Comparison of ENCODE assay signal across 1 cellular context in genomic region chr2:215680605-215681598, GRCh38.
TF ChIP-seq lines count a peak whose summit lies in the region.

No MANE protein-coding gene starts in this region.

TF ChIP-seq in HepG2, 621 proteins besides CTCF, POLR2A, EP300 and RAD21 (continued from another document and continues in another):
- TF ChIP-seq, protein P1, sequence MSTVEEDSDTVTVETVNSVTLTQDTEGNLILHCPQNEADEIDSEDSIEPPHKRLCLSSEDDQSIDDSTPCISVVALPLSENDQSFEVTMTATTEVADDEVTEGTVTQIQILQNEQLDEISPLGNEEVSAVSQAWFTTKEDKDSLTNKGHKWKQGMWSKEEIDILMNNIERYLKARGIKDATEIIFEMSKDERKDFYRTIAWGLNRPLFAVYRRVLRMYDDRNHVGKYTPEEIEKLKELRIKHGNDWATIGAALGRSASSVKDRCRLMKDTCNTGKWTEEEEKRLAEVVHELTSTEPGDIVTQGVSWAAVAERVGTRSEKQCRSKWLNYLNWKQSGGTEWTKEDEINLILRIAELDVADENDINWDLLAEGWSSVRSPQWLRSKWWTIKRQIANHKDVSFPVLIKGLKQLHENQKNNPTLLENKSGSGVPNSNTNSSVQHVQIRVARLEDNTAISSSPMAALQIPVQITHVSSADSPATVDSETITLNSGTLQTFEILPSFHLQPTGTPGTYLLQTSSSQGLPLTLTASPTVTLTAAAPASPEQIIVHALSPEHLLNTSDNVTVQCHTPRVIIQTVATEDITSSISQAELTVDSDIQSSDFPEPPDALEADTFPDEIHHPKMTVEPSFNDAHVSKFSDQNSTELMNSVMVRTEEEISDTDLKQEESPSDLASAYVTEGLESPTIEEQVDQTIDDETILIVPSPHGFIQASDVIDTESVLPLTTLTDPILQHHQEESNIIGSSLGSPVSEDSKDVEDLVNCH (CRISPR knock-in tag; IDR thresholded peaks at IDR 0.05) = no peak
- TF ChIP-seq RXRB (CRISPR knock-in tag; IDR thresholded peaks at IDR 0.05; ENCODE audit: borderline replicate concordance) (peak; percentile 90), U2AF2 (IDR thresholded peaks at IDR 0.05; ENCODE audit: low read depth, low read length) (no peak), ZNF564 (CRISPR knock-in tag; IDR thresholded peaks at IDR 0.05) (peak; percentile 55; the same call in 1 of the 2 replicates), TBX3 (IDR thresholded peaks at IDR 0.05; ENCODE audit: borderline replicate concordance) (peak; percentile 96), PRDM10 (CRISPR knock-in tag; IDR thresholded peaks at IDR 0.05; ENCODE audit: low read depth) (peak; percentile 64; the same call in 1 of the 2 replicates), MTERF4 (CRISPR knock-in tag; IDR thresholded peaks at IDR 0.05) (peak; percentile 59; the same call in 1 of the 2 replicates), NFIC (IDR thresholded peaks at IDR 0.05; ENCODE audit: low read length) (peak; percentile 100), ZSCAN31 (CRISPR knock-in tag; IDR thresholded peaks at IDR 0.05; ENCODE audit: low read depth) (peak; percentile 54; the same call in 1 of the 2 replicates), REXO4 (CRISPR knock-in tag; IDR thresholded peaks at IDR 0.05; ENCODE audit: borderline replicate concordance) (no peak), NPAS2 (CRISPR knock-in tag; IDR thresholded peaks at IDR 0.05; ENCODE audit: borderline replicate concordance) (no peak), GTF2F1 (IDR thresholded peaks at IDR 0.05; ENCODE audit: low read length) (peak; percentile 62; the same call in 1 of the 2 replicates), ZKSCAN1 (IDR thresholded peaks at IDR 0.05; ENCODE audit: low read length) (peak; percentile 48; the same call in 1 of the 2 replicates), ETV5 (CRISPR knock-in tag; IDR thresholded peaks at IDR 0.05; ENCODE audit: borderline replicate concordance) (peak; percentile 93), ESRRA (CRISPR knock-in tag; IDR thresholded peaks at IDR 0.05; ENCODE audit: low read depth) (peak; percentile 63; the same call in 1 of the 2 replicates), THYN1 (CRISPR knock-in tag; IDR thresholded peaks at IDR 0.05; ENCODE audit: borderline replicate concordance, low read depth) (no peak), NCOA5 (CRISPR knock-in tag; IDR thresholded peaks at IDR 0.05) (no peak), CHD2 (IDR thresholded peaks at IDR 0.05; ENCODE audit: low read depth, low read length) (no peak; the same call in 1 of the 2 replicates), ZNF281 (CRISPR knock-in tag; IDR thresholded peaks at IDR 0.05; ENCODE audit: borderline replicate concordance) (peak; percentile 95), ZNF138 (CRISPR knock-in tag; IDR thresholded peaks at IDR 0.05; ENCODE audit: low read depth) (no peak), ZBTB34 (CRISPR knock-in tag; IDR thresholded peaks at IDR 0.05) (peak; percentile 100), ZNF570 (CRISPR knock-in tag; IDR thresholded peaks at IDR 0.05; ENCODE audit: borderline replicate concordance) (no peak)
- TF ChIP-seq, protein P2, sequence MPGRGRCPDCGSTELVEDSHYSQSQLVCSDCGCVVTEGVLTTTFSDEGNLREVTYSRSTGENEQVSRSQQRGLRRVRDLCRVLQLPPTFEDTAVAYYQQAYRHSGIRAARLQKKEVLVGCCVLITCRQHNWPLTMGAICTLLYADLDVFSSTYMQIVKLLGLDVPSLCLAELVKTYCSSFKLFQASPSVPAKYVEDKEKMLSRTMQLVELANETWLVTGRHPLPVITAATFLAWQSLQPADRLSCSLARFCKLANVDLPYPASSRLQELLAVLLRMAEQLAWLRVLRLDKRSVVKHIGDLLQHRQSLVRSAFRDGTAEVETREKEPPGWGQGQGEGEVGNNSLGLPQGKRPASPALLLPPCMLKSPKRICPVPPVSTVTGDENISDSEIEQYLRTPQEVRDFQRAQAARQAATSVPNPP (CRISPR knock-in tag; IDR thresholded peaks at IDR 0.05) = peak; percentile 62; the same call in 1 of the 2 replicates
- TF ChIP-seq, protein P3, sequence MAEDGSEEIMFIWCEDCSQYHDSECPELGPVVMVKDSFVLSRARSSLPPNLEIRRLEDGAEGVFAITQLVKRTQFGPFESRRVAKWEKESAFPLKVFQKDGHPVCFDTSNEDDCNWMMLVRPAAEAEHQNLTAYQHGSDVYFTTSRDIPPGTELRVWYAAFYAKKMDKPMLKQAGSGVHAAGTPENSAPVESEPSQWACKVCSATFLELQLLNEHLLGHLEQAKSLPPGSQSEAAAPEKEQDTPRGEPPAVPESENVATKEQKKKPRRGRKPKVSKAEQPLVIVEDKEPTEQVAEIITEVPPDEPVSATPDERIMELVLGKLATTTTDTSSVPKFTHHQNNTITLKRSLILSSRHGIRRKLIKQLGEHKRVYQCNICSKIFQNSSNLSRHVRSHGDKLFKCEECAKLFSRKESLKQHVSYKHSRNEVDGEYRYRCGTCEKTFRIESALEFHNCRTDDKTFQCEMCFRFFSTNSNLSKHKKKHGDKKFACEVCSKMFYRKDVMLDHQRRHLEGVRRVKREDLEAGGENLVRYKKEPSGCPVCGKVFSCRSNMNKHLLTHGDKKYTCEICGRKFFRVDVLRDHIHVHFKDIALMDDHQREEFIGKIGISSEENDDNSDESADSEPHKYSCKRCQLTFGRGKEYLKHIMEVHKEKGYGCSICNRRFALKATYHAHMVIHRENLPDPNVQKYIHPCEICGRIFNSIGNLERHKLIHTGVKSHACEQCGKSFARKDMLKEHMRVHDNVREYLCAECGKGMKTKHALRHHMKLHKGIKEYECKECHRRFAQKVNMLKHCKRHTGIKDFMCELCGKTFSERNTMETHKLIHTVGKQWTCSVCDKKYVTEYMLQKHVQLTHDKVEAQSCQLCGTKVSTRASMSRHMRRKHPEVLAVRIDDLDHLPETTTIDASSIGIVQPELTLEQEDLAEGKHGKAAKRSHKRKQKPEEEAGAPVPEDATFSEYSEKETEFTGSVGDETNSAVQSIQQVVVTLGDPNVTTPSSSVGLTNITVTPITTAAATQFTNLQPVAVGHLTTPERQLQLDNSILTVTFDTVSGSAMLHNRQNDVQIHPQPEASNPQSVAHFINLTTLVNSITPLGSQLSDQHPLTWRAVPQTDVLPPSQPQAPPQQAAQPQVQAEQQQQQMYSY (CRISPR knock-in tag; IDR thresholded peaks at IDR 0.05) = peak; percentile 30; the same call in 1 of the 2 replicates
- TF ChIP-seq, protein P4, sequence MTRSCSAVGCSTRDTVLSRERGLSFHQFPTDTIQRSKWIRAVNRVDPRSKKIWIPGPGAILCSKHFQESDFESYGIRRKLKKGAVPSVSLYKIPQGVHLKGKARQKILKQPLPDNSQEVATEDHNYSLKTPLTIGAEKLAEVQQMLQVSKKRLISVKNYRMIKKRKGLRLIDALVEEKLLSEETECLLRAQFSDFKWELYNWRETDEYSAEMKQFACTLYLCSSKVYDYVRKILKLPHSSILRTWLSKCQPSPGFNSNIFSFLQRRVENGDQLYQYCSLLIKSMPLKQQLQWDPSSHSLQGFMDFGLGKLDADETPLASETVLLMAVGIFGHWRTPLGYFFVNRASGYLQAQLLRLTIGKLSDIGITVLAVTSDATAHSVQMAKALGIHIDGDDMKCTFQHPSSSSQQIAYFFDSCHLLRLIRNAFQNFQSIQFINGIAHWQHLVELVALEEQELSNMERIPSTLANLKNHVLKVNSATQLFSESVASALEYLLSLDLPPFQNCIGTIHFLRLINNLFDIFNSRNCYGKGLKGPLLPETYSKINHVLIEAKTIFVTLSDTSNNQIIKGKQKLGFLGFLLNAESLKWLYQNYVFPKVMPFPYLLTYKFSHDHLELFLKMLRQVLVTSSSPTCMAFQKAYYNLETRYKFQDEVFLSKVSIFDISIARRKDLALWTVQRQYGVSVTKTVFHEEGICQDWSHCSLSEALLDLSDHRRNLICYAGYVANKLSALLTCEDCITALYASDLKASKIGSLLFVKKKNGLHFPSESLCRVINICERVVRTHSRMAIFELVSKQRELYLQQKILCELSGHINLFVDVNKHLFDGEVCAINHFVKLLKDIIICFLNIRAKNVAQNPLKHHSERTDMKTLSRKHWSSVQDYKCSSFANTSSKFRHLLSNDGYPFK (CRISPR knock-in tag; IDR thresholded peaks at IDR 0.05; ENCODE audit: borderline replicate concordance) = no peak
- TF ChIP-seq, protein P5, sequence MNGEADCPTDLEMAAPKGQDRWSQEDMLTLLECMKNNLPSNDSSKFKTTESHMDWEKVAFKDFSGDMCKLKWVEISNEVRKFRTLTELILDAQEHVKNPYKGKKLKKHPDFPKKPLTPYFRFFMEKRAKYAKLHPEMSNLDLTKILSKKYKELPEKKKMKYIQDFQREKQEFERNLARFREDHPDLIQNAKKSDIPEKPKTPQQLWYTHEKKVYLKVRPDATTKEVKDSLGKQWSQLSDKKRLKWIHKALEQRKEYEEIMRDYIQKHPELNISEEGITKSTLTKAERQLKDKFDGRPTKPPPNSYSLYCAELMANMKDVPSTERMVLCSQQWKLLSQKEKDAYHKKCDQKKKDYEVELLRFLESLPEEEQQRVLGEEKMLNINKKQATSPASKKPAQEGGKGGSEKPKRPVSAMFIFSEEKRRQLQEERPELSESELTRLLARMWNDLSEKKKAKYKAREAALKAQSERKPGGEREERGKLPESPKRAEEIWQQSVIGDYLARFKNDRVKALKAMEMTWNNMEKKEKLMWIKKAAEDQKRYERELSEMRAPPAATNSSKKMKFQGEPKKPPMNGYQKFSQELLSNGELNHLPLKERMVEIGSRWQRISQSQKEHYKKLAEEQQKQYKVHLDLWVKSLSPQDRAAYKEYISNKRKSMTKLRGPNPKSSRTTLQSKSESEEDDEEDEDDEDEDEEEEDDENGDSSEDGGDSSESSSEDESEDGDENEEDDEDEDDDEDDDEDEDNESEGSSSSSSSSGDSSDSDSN (CRISPR knock-in tag; IDR thresholded peaks at IDR 0.05) = peak; percentile 35; the same call in 1 of the 2 replicates
- TF ChIP-seq, protein P6, sequence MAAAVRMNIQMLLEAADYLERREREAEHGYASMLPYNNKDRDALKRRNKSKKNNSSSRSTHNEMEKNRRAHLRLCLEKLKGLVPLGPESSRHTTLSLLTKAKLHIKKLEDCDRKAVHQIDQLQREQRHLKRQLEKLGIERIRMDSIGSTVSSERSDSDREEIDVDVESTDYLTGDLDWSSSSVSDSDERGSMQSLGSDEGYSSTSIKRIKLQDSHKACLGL (CRISPR knock-in tag; IDR thresholded peaks at IDR 0.05) = no peak
